Comparison of ENCODE assay signal across 8 cellular contexts in the genomic region with DNA sequence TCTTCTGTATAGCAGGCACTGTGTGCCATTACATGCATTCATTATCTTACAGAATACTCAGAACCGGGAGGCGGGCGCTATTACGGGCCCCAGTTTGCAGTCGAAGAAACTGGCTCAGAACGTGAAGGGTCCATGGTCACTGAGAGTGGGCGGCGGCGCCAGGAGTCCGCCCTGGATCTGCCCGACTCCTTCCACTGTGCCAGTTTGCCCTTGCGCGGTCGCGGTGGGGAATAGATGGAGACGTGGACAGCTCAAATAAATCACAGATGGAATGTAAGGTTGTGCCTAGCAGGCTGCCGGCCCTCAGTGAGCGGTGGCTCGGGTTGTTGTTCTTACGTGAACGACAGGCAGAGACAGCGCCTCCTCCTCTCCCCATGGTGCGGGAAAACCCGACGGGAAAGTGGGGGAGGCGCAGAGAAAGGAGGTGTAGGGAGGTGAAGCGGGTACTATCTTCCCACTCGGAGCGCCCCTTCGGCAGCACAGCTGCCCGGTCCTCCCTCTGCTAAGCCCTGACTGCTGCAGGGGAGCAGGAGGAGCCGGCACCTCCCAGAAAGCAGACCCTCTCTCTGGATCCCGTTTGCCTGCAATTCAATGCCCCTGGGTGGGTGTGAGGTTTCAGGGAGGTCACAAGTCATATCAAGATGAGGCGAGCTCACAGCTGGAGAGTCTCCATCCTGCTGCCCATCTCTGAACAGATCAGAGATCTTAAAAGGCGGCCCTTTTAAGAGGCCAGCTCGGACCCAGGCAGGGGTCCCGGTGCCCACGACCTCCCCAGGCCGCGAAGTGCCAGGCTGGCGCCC. TPM values are rescaled to one million over a fixed set of nuclear protein-coding genes. Genes with fewer than 3 reads are reported as not detected.
DNase-seq lines count a peak whose midpoint lies in the region; ATAC-seq and TF ChIP-seq lines count a peak whose summit lies in the region.

No MANE protein-coding gene starts in this region.

- H3K4me3 ChIP-seq in cardiac muscle cell, result peak overlapping the region; percentile 28

- no peaks in the 10 kb centered on the region for H3K9me3 ChIP-seq in cardiac muscle cell (ENCODE audit: low read depth)

- ATAC-seq in GM21447 (IDR thresholded peaks at IDR 0.05; ENCODE audit: unreplicated experiment) (no peak), HG03139 (IDR thresholded peaks at IDR 0.05; ENCODE audit: unreplicated experiment) (no peak)

- H3K27me3 ChIP-seq in cardiac muscle cell, result peaks cover 43% of the 10 kb centered on the region

- H3K4me3 Mint-ChIP-seq in activated T-helper 2 cell treated with anti-CD3 and anti-CD28 coated beads, Interferon-gamma antibody, Interleukin-2, Interleukin-4, amounts not matched to agents 10 μg/mL and 5 μg/mL and 100 μg/mL, durations not matched to agents 14 hours and 24 hours and 36 hours (ENCODE audit: low read depth), result peak overlapping the region; percentile 78

- H3K9me3 Mint-ChIP-seq in activated T-helper 2 cell treated with anti-CD3 and anti-CD28 coated beads, Interferon-gamma antibody, Interleukin-2, Interleukin-4, amounts not matched to agents 10 μg/mL and 5 μg/mL and 100 μg/mL, durations not matched to agents 14 hours and 24 hours and 36 hours, result no peaks in the 10 kb centered on the region

- no peak for TF ChIP-seq CTCF in cardiac muscle cell (IDR thresholded peaks at IDR 0.05; ENCODE audit: low read depth, low read length)

- H3K27me3 Mint-ChIP-seq in activated T-helper 2 cell treated with anti-CD3 and anti-CD28 coated beads, Interferon-gamma antibody, Interleukin-2, Interleukin-4, amounts not matched to agents 10 μg/mL and 5 μg/mL and 100 μg/mL, durations not matched to agents 14 hours and 24 hours and 36 hours (ENCODE audit: low read depth), result peaks cover 16% of the 10 kb centered on the region

- H3K4me1 ChIP-seq in cardiac muscle cell (ENCODE audit: low read depth), result peaks cover 7% of the 10 kb centered on the region

- DNase-seq in DMS79 treated with DMSO at 0.1 percent for 48 hours (lab: John Stamatoyannopoulos, UW), result peak; percentile 78
- peak; percentile 57 for DNase-seq in NCI-H1105 treated with DMSO at 0.1 percent for 48 hours (lab: John Stamatoyannopoulos, UW)
- no peak for DNase-seq in activated T-helper 2 cell treated with anti-CD3 and anti-CD28 coated beads, Interferon-gamma antibody, Interleukin-2, Interleukin-4, amounts not matched to agents 10 μg/mL and 5 μg/mL and 100 μg/mL, durations not matched to agents 14 hours and 24 hours and 36 hours (ENCODE audit: low spot score)
- peak; percentile 14 to 21 for DNase-seq in cardiac muscle cell (ENCODE audit: low read depth in 1 of 2, low spot score in 1 of 2)
- peak; percentile 71 for DNase-seq in pons (ENCODE audit: low spot score)
- no peak for DNase-seq in GF-D8 (lab: John Stamatoyannopoulos, UW)

- no peaks in the 10 kb centered on the region for H3K36me3 Mint-ChIP-seq in activated T-helper 2 cell treated with anti-CD3 and anti-CD28 coated beads, Interferon-gamma antibody, Interleukin-2, Interleukin-4, amounts not matched to agents 10 μg/mL and 5 μg/mL and 100 μg/mL, durations not matched to agents 14 hours and 24 hours and 36 hours (ENCODE audit: low read depth)

- peaks cover 45% of the 10 kb centered on the region for H3K4me1 Mint-ChIP-seq in activated T-helper 2 cell treated with anti-CD3 and anti-CD28 coated beads, Interferon-gamma antibody, Interleukin-2, Interleukin-4, amounts not matched to agents 10 μg/mL and 5 μg/mL and 100 μg/mL, durations not matched to agents 14 hours and 24 hours and 36 hours (ENCODE audit: low read depth)

- no peak overlapping the region for H3K27ac ChIP-seq in cardiac muscle cell

- no peaks in the 10 kb centered on the region for H3K36me3 ChIP-seq in cardiac muscle cell

- H3K27ac Mint-ChIP-seq in activated T-helper 2 cell treated with anti-CD3 and anti-CD28 coated beads, Interferon-gamma antibody, Interleukin-2, Interleukin-4, amounts not matched to agents 10 μg/mL and 5 μg/mL and 100 μg/mL, durations not matched to agents 14 hours and 24 hours and 36 hours, result peak overlapping the region; percentile 70

- intact Hi-C loops in activated T-helper 2 cell treated with anti-CD3 and anti-CD28 coated beads, Interferon-gamma antibody, Interleukin-2, Interleukin-4, amounts not matched to agents 10 μg/mL and 5 μg/mL and 100 μg/mL, durations not matched to agents 14 hours and 24 hours and 36 hours (cut with micrococcal nuclease), result loop anchor here (2.0 to 5.0 kb wide), 5 partner anchors 59 to 154 kb away; partner anchors contain the start of genes RLF and ZMPSTE24

RNA-seq across cellular contexts. Expression of gene COL9A2, which starts 1.1 kb away (rescaled TPM):
- 18.7 and 18.9 TPM in 2 replicates for total RNA-seq in activated T-helper 2 cell treated with anti-CD3 and anti-CD28 coated beads, Interferon-gamma antibody, Interleukin-2, Interleukin-4, amounts not matched to agents 10 μg/mL and 5 μg/mL and 100 μg/mL, durations not matched to agents 14 hours and 24 hours and 36 hours
- 2.9 and 3.4 TPM in 2 replicates for total RNA-seq in cardiac muscle cell
- 5.9 and 7.2 TPM in 2 replicates for polyA plus RNA-seq in cardiac muscle cell

RNA-seq across cellular contexts. Expression of gene SMAP2, which starts 57.5 kb away (rescaled TPM):
- 185 and 186 TPM in 2 replicates for total RNA-seq in activated T-helper 2 cell treated with anti-CD3 and anti-CD28 coated beads, Interferon-gamma antibody, Interleukin-2, Interleukin-4, amounts not matched to agents 10 μg/mL and 5 μg/mL and 100 μg/mL, durations not matched to agents 14 hours and 24 hours and 36 hours
- total RNA-seq in cardiac muscle cell, result 16.2 and 16.7 TPM in 2 replicates
- polyA plus RNA-seq in cardiac muscle cell, result 23.3 and 29.5 TPM in 2 replicates

RNA-seq across cellular contexts. Expression of gene ZMPSTE24, which starts 58.0 kb away (rescaled TPM):
- total RNA-seq in activated T-helper 2 cell treated with anti-CD3 and anti-CD28 coated beads, Interferon-gamma antibody, Interleukin-2, Interleukin-4, amounts not matched to agents 10 μg/mL and 5 μg/mL and 100 μg/mL, durations not matched to agents 14 hours and 24 hours and 36 hours, result 48.2 TPM in 2 replicates
- 8.4 and 15.0 TPM in 2 replicates for total RNA-seq in cardiac muscle cell
- 9.8 and 24.0 TPM in 2 replicates for polyA plus RNA-seq in cardiac muscle cell

Comparison
In these comparisons a context has a peak if more than half of its experiments do, and no peak if none do; other contexts are left out.
1. DNase-seq: peak in DMS79 treated with DMSO at 0.1 percent for 48 hours (single experiment), NCI-H1105 treated with DMSO at 0.1 percent for 48 hours (single experiment), cardiac muscle cell (2 of 2) and pons (single experiment); none in activated T-helper 2 cell treated with anti-CD3 and anti-CD28 coated beads, Interferon-gamma antibody, Interleukin-2, Interleukin-4, amounts not matched to agents 10 μg/mL and 5 μg/mL and 100 μg/mL, durations not matched to agents 14 hours and 24 hours and 36 hours (single experiment) and GF-D8 (single experiment).
2. RNA of gene SMAP2, which starts 57.5 kb away (total RNA-seq): 185 to 186 TPM in activated T-helper 2 cell treated with anti-CD3 and anti-CD28 coated beads, Interferon-gamma antibody, Interleukin-2, Interleukin-4, amounts not matched to agents 10 μg/mL and 5 μg/mL and 100 μg/mL, durations not matched to agents 14 hours and 24 hours and 36 hours; 16.2 to 16.7 TPM in cardiac muscle cell; every median in the first group is over 10 times any median in the second.